ENCODE assay signal across 8 cellular contexts in genomic region chr12:16606201-16606849, GRCh38. TPM values are rescaled to one million over a fixed set of nuclear protein-coding genes. Genes with fewer than 3 reads are reported as not detected.
DNase-seq lines count a peak whose midpoint lies in the region; ATAC-seq and TF ChIP-seq lines count a peak whose summit lies in the region.

No MANE protein-coding gene starts in this region.

- H3K27ac ChIP-seq in testis = no peak overlapping the region

- H3K36me3 ChIP-seq in testis (ENCODE audit: low read depth, missing control alignments) = no peaks in the 10 kb centered on the region

- no peak for TF ChIP-seq CTCF in testis (IDR thresholded peaks at IDR 0.05)

- peak; percentile 36 for ATAC-seq in GM21619 (IDR thresholded peaks at IDR 0.05; ENCODE audit: unreplicated experiment)
- no peak for ATAC-seq in GM21576 (IDR thresholded peaks at IDR 0.05; ENCODE audit: unreplicated experiment)

- DNase-seq in AG20443 (ENCODE audit: low spot score) (peak; percentile 55), NCI-H1417 treated with DMSO at 0.1 percent for 48 hours (lab: John Stamatoyannopoulos, UW) (peak; percentile 50), T47D (ENCODE audit: low read depth in 1 of 2, low spot score in 1 of 2) (peak; percentile 30 to 56), left kidney (ENCODE audit: low read depth, low spot score) (peak; percentile 85), testis (peak; percentile 37)
- no peak for DNase-seq in activated effector memory CD4-positive, alpha-beta T cell treated with Interleukin-2 at 50 U/mL for 16 hours

- intact Hi-C loops in testis (cut with DNase I; ENCODE audit: low total_unique reads) = no loop called here

- no peaks in the 10 kb centered on the region for H3K9me3 ChIP-seq in testis

- no peak for TF ChIP-seq POLR2A in testis (IDR thresholded peaks at IDR 0.05)

- no peaks in the 10 kb centered on the region for H3K27me3 ChIP-seq in testis

- no peaks in the 10 kb centered on the region for H3K4me1 ChIP-seq in testis

- H3K4me3 ChIP-seq in testis = peak overlapping the region; percentile 22 to 50

- WGBS in testis, 2 donors = 1% methylated on average over 26 of the region's 26 CpGs

- in situ Hi-C loops in T47D (cut with HindIII; ENCODE audit: low pct_unique_long_range_greater_than_20kb, low sequenced_read_pairs) = no loop called here

RNA-seq across cellular contexts. Expression of gene LMO3, which starts 0.4 kb away (rescaled TPM):
- total RNA-seq in testis = 1 to 10 TPM; 1.8 to 2.0 TPM
- 2.3 TPM for polyA plus RNA-seq in testis (ENCODE audit: insufficient read depth, low read depth, low replicate concordance)
